In the genomic region with DNA sequence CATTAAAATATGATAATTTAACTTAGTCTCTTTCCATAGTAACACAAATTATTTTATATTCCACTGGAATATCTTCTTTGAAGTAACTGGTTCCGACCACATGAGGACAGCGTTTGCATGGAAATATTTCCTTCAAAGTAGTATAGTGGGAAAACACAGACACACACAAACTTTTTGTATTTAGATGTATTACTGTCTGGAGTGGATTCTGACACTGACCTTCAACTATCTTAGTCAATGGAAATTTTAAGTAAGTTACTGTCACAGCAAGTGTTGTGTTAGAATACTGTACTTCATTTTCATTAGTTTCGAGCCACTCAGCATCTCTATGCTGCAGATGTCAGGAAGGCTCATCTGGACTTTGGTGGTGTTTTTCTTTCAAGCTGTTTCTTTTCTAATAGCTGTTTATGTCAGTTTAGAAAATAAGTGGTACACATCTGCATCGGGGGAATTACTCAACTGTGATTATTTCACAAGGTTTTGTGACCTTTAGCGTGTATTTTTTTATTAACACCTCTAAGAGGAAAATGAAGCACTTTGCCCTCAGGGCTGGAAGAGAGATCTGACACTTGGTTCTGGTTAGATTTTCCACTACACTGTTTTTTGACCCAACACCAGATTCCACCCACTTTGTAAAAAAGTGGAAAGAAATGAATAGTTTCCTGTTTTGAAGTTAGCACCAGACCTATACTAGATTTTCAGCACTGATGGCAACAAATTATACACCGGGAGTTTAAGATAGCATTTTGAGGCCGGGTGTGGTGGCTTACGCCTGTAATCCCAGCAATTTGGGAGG, we compare ENCODE assay signal across 1 cellular context.
TF ChIP-seq lines count a peak whose summit lies in the region.

No MANE protein-coding gene starts in this region.

TF ChIP-seq in HEK293, 187 proteins besides CTCF, POLR2A, EP300 and RAD21 (continued from another document):
- TF ChIP-seq ZNF398 (tag by site-specific recombination; IDR thresholded peaks at IDR 0.05) (no peak), SP2 (tag by site-specific recombination; IDR thresholded peaks at IDR 0.05) (no peak)
